Comparison of ENCODE assay signal across 14 cellular contexts in the genomic region with DNA sequence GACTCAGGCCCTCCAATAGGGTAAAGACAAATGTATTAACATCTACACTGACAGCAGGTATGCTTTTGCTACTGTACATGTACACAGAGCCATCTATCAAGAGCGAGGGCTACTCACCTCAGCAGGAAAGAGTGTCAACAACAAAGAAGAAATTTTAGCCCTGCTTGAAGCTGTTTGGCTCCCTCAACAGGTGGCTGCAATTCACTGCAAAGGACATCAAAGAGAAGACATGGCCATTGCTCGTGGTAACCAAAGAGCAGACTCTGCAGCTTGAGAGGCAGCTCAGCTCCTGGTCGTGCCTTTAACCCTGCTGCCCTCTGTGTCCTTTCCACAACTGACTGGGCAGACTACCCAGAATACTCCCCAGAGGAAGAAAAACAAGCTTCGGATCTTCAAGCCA. TPM values are rescaled to one million over a fixed set of nuclear protein-coding genes. Genes with fewer than 3 reads are reported as not detected.
DNase-seq lines count a peak whose midpoint lies in the region; ATAC-seq, FAIRE-seq and TF ChIP-seq lines count a peak whose summit lies in the region.
"Had no signal": no experiment of that assay in that cellular context is flagged by ENCODE, and none has a peak within 500 bp of the region (broad histone marks: within the 10 kb centered on the region; RNA-seq: fewer than 3 reads in every experiment).

No MANE protein-coding gene starts in this region.

- CTCF ChIA-PET in endothelial cell of umbilical vein (lab: Charles Lee) = interaction anchor here (0.9 to 2.1 kb wide), 7 partner anchors 13 to 148 kb away, joined by 3 to 12 read pairs (median 6); no protein-coding TSS in a partner anchor

- no peak overlapping the region for H2AFZ ChIP-seq in endothelial cell of umbilical vein (ENCODE audit: low read depth, low read length)
- H2AFZ ChIP-seq: parathyroid adenoma had no signal

- peak; percentile 0 for DNase-seq in NCI-H345 (lab: John Stamatoyannopoulos, UW)
- no peak for DNase-seq in NCI-H345 treated with DMSO at 0.1 percent for 48 hours (lab: John Stamatoyannopoulos, UW; ENCODE audit: unreplicated experiment)
- DNase-seq in NB4 (ENCODE audit: low read depth) = peak; percentile 20
- no peak for DNase-seq in endothelial cell of umbilical vein (ENCODE audit: low read depth, low spot score)
- peak; percentile 38 for DNase-seq in renal cortical epithelial cell (ENCODE audit: low read depth)
- no peak for DNase-seq in occipital lobe (lab: John Stamatoyannopoulos, UW)
- DNase-seq in heart right ventricle = no peak
- DNase-seq in Right ventricle myocardium superior = no peak
- DNase-seq: activated CD4-positive, alpha-beta T cell treated with anti-CD3 and anti-CD28 coated beads for 1 hour; activated naive CD4-positive, alpha-beta T cell had no signal

- peak; percentile 42 for FAIRE-seq in endothelial cell of umbilical vein (lab: Jason Lieb, UNC)

- H3K27ac ChIP-seq in endothelial cell of umbilical vein (ENCODE audit: insufficient read depth, low read depth, low read length) (no peak overlapping the region), heart right ventricle (no peak overlapping the region)
- H3K27ac ChIP-seq: KMS-11, parathyroid adenoma, RWPE1, tibial nerve had no signal

- no peak for TF ChIP-seq POLR2A in NB4 (IDR thresholded peaks at IDR 0.05; ENCODE audit: extremely low read depth, insufficient read length)
- no peak for TF ChIP-seq POLR2A in endothelial cell of umbilical vein (IDR thresholded peaks at IDR 0.05; ENCODE audit: low read depth, low read length)

- no peak overlapping the region for H3K4me3 ChIP-seq in NB4 (ENCODE audit: low read depth, low read length)
- no peak overlapping the region for H3K4me3 ChIP-seq in endothelial cell of umbilical vein (replicated peaks in 1 of 3; ENCODE audit: insufficient read depth in 1 of 3, low read depth in 1 of 3, low read length in 3 of 3)
- H3K4me3 ChIP-seq in heart right ventricle = no peak overlapping the region
- H3K4me3 ChIP-seq: tibial nerve had no signal

- H3K9ac ChIP-seq in endothelial cell of umbilical vein (replicated peaks; ENCODE audit: extremely low read depth, insufficient read depth, low read length) = no peak overlapping the region
- H3K9ac ChIP-seq: KMS-11, parathyroid adenoma had no signal

- H3K36me3 ChIP-seq in endothelial cell of umbilical vein (ENCODE audit: control insufficient read depth in 2 of 2, extremely low read depth in 1 of 2, insufficient read depth in 2 of 2, low read length in 2 of 2) = no peaks in the 10 kb centered on the region
- no peaks in the 10 kb centered on the region for H3K36me3 ChIP-seq in heart right ventricle
- H3K36me3 ChIP-seq: tibial nerve had no signal

- peak; percentile 31 for TF ChIP-seq CTCF in NB4 (IDR thresholded peaks at IDR 0.05; ENCODE audit: low read depth, low read length)
- peak in 1 of 2 donors; percentile 10 for TF ChIP-seq CTCF in endothelial cell of umbilical vein (IDR thresholded peaks at IDR 0.05; ENCODE audit: extremely low read depth in 1 of 2, insufficient read depth in 1 of 2, low read depth in 1 of 2, low read length in 2 of 2)
- TF ChIP-seq CTCF in heart right ventricle (IDR thresholded peaks at IDR 0.05) = peak in 2 of 9 donors; percentile 6 to 15

- intact Hi-C loops in endothelial cell of umbilical vein (cut with micrococcal nuclease) (no loop called here), heart right ventricle (cut with DNase I) (no loop called here), Right ventricle myocardium superior (cut with DNase I) (no loop called here)

- no peak for ATAC-seq in heart right ventricle
- no peak for ATAC-seq in Right ventricle myocardium superior (ENCODE audit: poor library complexity)

- 64 to 70% methylated on average over 4 of the region's 4 CpGs for WGBS in heart right ventricle, 2 donors

- no peaks in the 10 kb centered on the region for H3K4me1 ChIP-seq in endothelial cell of umbilical vein (ENCODE audit: control insufficient read depth, extremely low read depth, insufficient read depth, low read length)
- H3K4me1 ChIP-seq in heart right ventricle = no peaks in the 10 kb centered on the region
- H3K4me1 ChIP-seq: parathyroid adenoma, tibial nerve had no signal

- BruUV-seq in endothelial cell of umbilical vein (replicated peaks; lab: Mats Ljungman, UMichigan) = no TSS peak

- H3K79me2 ChIP-seq in endothelial cell of umbilical vein (ENCODE audit: control insufficient read depth, insufficient read depth, low read length) = no peaks in the 10 kb centered on the region
- H3K79me2 ChIP-seq: parathyroid adenoma had no signal

- no peak overlapping the region for H3K4me2 ChIP-seq in endothelial cell of umbilical vein (ENCODE audit: insufficient read depth, low read length)
- H3K4me2 ChIP-seq: KMS-11 had no signal

- dilution Hi-C loops in endothelial cell of umbilical vein (cut with MboI; ENCODE audit: extremely low pct_ligation_motif_present, low sequenced_read_pairs) = no loop called here

- no peaks in the 10 kb centered on the region for H3K9me1 ChIP-seq in endothelial cell of umbilical vein (replicated peaks; ENCODE audit: control insufficient read depth, extremely low read depth, insufficient read depth, low read length)

- H4K20me1 ChIP-seq in endothelial cell of umbilical vein (replicated peaks; ENCODE audit: control insufficient read depth, extremely low read depth, insufficient read depth, low read length) = no peaks in the 10 kb centered on the region

- H3K27me3 ChIP-seq in endothelial cell of umbilical vein (ENCODE audit: control insufficient read depth in 2 of 2, insufficient read depth in 2 of 2, low read length in 2 of 2) (peaks cover 0 to 11% of the 10 kb centered on the region in 2 experiments), heart right ventricle (no peaks in the 10 kb centered on the region)
- H3K27me3 ChIP-seq: tibial nerve had no signal

- POLR2A ChIA-PET in endothelial cell of umbilical vein (lab: Charles Lee) = no interaction called here

- no peaks in the 10 kb centered on the region for H3K9me3 ChIP-seq in endothelial cell of umbilical vein (replicated peaks; ENCODE audit: control insufficient read depth, insufficient read depth, low read length)
- H3K9me3 ChIP-seq in heart right ventricle = no peaks in the 10 kb centered on the region
- H3K9me3 ChIP-seq: tibial nerve had no signal

TF ChIP-seq in endothelial cell of umbilical vein, 7 proteins besides CTCF, POLR2A, EP300 and RAD21:
- TF ChIP-seq POLR2AphosphoS5 (IDR thresholded peaks at IDR 0.05; ENCODE audit: insufficient read depth, low read depth, low read length) (no peak), EZH2 (IDR thresholded peaks at IDR 0.05; ENCODE audit: borderline replicate concordance, low read depth, low read length, severe bottlenecking) (no peak), MYC (IDR thresholded peaks at IDR 0.05; ENCODE audit: low read depth, low read length) (no peak), GATA2 (IDR thresholded peaks at IDR 0.05; ENCODE audit: insufficient read depth, insufficient read length, low read depth, low read length) (no peak), FOS (IDR thresholded peaks at IDR 0.05; ENCODE audit: borderline replicate concordance, insufficient read depth, low read length) (no peak), JUN (IDR thresholded peaks at IDR 0.05; ENCODE audit: borderline replicate concordance, insufficient read depth, insufficient read length, low read depth) (no peak)
- TF ChIP-seq, protein P1, sequence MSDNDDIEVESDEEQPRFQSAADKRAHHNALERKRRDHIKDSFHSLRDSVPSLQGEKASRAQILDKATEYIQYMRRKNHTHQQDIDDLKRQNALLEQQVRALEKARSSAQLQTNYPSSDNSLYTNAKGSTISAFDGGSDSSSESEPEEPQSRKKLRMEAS (IDR thresholded peaks at IDR 0.05; ENCODE audit: insufficient read depth, insufficient read length) = no peak

RNA-seq across cellular contexts. Expression of a gene that starts 5.1 kb away (rescaled TPM):
- total RNA-seq in endothelial cell of umbilical vein (not detected in 2 replicates), renal cortical epithelial cell (0.35 TPM in 1 of 2 replicates, not detected in the other), occipital lobe (not detected), heart right ventricle (not detected), Right ventricle myocardium superior (not detected)
- polyA plus RNA-seq in endothelial cell of umbilical vein (not detected in 2 replicates), heart right ventricle (not detected)
- not detected in 2 replicates for polyA plus RNA-seq in endothelial cell of umbilical vein (2011; cell fraction: cytosol; rRNA removed)
- not detected in 2 replicates for polyA plus RNA-seq in endothelial cell of umbilical vein (2011; cell fraction: nucleus; rRNA removed)
- polyA plus RNA-seq in endothelial cell of umbilical vein (2012) = not detected in 2 replicates
- polyA minus RNA-seq in endothelial cell of umbilical vein = not detected in 2 replicates
- polyA minus RNA-seq in endothelial cell of umbilical vein (2011; cell fraction: cytosol; rRNA and poly(A)+ RNA removed) = not detected
- polyA minus RNA-seq in endothelial cell of umbilical vein (2011; cell fraction: nucleus; rRNA and poly(A)+ RNA removed) = not detected in 2 replicates

RNA-seq across cellular contexts. Expression of a gene that starts 26.6 kb away (rescaled TPM):
- total RNA-seq in endothelial cell of umbilical vein (not detected in 2 replicates), renal cortical epithelial cell (0.10 and 1.7 TPM in 2 replicates), occipital lobe (not detected), heart right ventricle (1 to 10 TPM in 1 of 10 donors, under 1 TPM in 1, not detected in 8; 0.79 to 1.1 TPM), Right ventricle myocardium superior (0.40 TPM)
- polyA plus RNA-seq in endothelial cell of umbilical vein (0.06 TPM in 1 of 2 replicates, not detected in the other), heart right ventricle (under 1 TPM in 1 of 2 donors, not detected in 1; 0.09 TPM)
- polyA plus RNA-seq in endothelial cell of umbilical vein (2011; cell fraction: cytosol; rRNA removed) = 0.28 TPM in 1 of 2 replicates, not detected in the other
- 0.08 TPM in 1 of 2 replicates, not detected in the other for polyA plus RNA-seq in endothelial cell of umbilical vein (2011; cell fraction: nucleus; rRNA removed)
- polyA plus RNA-seq in endothelial cell of umbilical vein (2012) = 0.16 and 0.37 TPM in 2 replicates
- polyA minus RNA-seq in endothelial cell of umbilical vein = not detected in 2 replicates
- 2.2 TPM for polyA minus RNA-seq in endothelial cell of umbilical vein (2011; cell fraction: cytosol; rRNA and poly(A)+ RNA removed)
- 0.87 TPM in 1 of 2 replicates, not detected in the other for polyA minus RNA-seq in endothelial cell of umbilical vein (2011; cell fraction: nucleus; rRNA and poly(A)+ RNA removed)

Comparison
In these comparisons a context has a peak if more than half of its experiments do, and no peak if none do; other contexts are left out.
1. DNase-seq: peak in NCI-H345 (single experiment), NB4 (single experiment) and renal cortical epithelial cell (single experiment); none in NCI-H345 treated with DMSO at 0.1 percent for 48 hours (single experiment), endothelial cell of umbilical vein (single experiment), occipital lobe (single experiment), heart right ventricle (0 of 2) and Right ventricle myocardium superior (single experiment).